1 cellular context compared by ENCODE assay signal in genomic region chr6:109456283-109456583, GRCh38.
TF ChIP-seq lines count a peak whose summit lies in the region.

No MANE protein-coding gene starts in this region.

TF ChIP-seq in H1, 55 proteins besides CTCF, POLR2A, EP300 and RAD21:
- peak; percentile 17; the same call in 1 of the 2 replicates for TF ChIP-seq PHF8 (conservative IDR thresholded peaks at IDR 0.05; ENCODE audit: low read depth, low read length)
- TF ChIP-seq CTBP2 (IDR thresholded peaks at IDR 0.05; ENCODE audit: borderline replicate concordance, insufficient read depth, insufficient read length, low read length): peak; percentile 11
- TF ChIP-seq RNF2 (IDR thresholded peaks at IDR 0.05; ENCODE audit: borderline replicate concordance, low read depth, low read length, missing control alignments, poor library complexity, severe bottlenecking): peak; percentile 36
- TF ChIP-seq GTF2F1 (IDR thresholded peaks at IDR 0.05; ENCODE audit: borderline replicate concordance, low read depth, low read length): no peak
- no peak for TF ChIP-seq POU5F1 (IDR thresholded peaks at IDR 0.05; ENCODE audit: low read depth, low read length)
- TF ChIP-seq SIX5 (IDR thresholded peaks at IDR 0.05; ENCODE audit: low read depth, low read length): no peak
- no peak for TF ChIP-seq BCL11A (IDR thresholded peaks at IDR 0.05; ENCODE audit: low read depth in 2 of 2, low read length in 2 of 2)
- no peak for TF ChIP-seq KDM1A (IDR thresholded peaks at IDR 0.05; ENCODE audit: borderline replicate concordance, low read length)
- no peak for TF ChIP-seq E2F6 (IDR thresholded peaks at IDR 0.05)
